In the genomic region with DNA sequence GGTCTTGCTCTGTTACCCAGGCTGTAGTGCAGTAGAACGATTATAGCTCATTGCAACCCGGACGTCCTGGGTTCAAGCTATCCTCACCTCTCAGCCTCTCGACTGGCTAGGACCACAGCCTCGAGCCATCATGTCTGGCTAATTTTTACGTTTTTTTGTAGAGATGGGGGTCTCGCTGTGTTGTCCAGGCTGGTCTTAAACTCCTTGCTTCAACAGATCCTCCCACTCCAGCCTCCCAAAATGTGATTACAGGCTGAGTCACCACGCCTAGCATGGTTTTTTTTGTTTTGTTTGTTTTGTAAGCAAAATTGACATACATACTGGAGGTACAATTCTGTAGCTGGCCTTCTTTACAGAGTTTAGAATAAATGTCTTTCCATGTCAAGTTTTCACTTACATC, we compare ENCODE assay signal across 12 cellular contexts. TPM values are rescaled to one million over a fixed set of nuclear protein-coding genes. Genes with fewer than 3 reads are reported as not detected.
A peak's percentile ranks its signal among the peaks of the same experiment; 100 is the strongest.
DNase-seq lines count a peak whose midpoint lies in the region; ATAC-seq and TF ChIP-seq lines count a peak whose summit lies in the region.
"Had no signal": no experiment of that assay in that cellular context is flagged by ENCODE, and none has a peak within 500 bp of the region (broad histone marks: within the 10 kb centered on the region; RNA-seq: fewer than 3 reads in every experiment).

No MANE protein-coding gene starts in this region.

- H3K9me2 ChIP-seq in hepatocyte (replicated peaks; ENCODE audit: insufficient read depth) = no peaks in the 10 kb centered on the region

- CTCF ChIA-PET in activated CD4-positive, alpha-beta T cell treated with anti-CD3 and anti-CD28 coated beads, Interleukin-2, amount 10 ng/mL, durations not matched to agents 7 days and 5 days (lab: Charles Lee) = interaction anchor here (0.5 to 5.7 kb wide), 13 partner anchors 13 to 467 kb away, joined by 3 to 31 read pairs (median 6); a partner anchor contains a TSS

- H3K4me1 ChIP-seq in hepatocyte (ENCODE audit: insufficient read depth) = peaks cover 5% of the 10 kb centered on the region

- TF ChIP-seq CTCF in hepatocyte (IDR thresholded peaks at IDR 0.05; ENCODE audit: poor library complexity) = no peak

- no peaks in the 10 kb centered on the region for H3K9me3 ChIP-seq in T-helper 17 cell (ENCODE audit: control insufficient read depth, low read length, poor library complexity, severe bottlenecking)
- H3K9me3 ChIP-seq in hepatocyte (ENCODE audit: low read depth) = no peaks in the 10 kb centered on the region
- H3K9me3 ChIP-seq: body of pancreas had no signal

- 94% methylated on average over 8 of the region's 8 CpGs for WGBS in hepatocyte (ENCODE audit: low lambda C conversion rate, missing lambda C conversion rate)

- ATAC-seq in T-helper 17 cell (no peak), HG03139 (IDR thresholded peaks at IDR 0.05; ENCODE audit: unreplicated experiment) (no peak)
- ATAC-seq in stimulated activated effector memory CD8-positive, alpha-beta T cell treated with anti-CD3 and anti-CD28 coated beads, Interleukin-12 subunit alpha, Interleukin-12 subunit beta, amount 100 ng/mL, for 72 hours = no peak

- H3K9me3 Mint-ChIP-seq in activated CD4-positive, alpha-beta T cell treated with anti-CD3 and anti-CD28 coated beads, Interleukin-2, amount 10 ng/mL, durations not matched to agents 7 days and 5 days = no peaks in the 10 kb centered on the region
- no peaks in the 10 kb centered on the region for H3K9me3 Mint-ChIP-seq in stimulated activated effector memory CD8-positive, alpha-beta T cell treated with anti-CD3 and anti-CD28 coated beads, Interleukin-12 subunit alpha, Interleukin-12 subunit beta, amount 100 ng/mL, for 72 hours

- H3K4me1 Mint-ChIP-seq in activated CD4-positive, alpha-beta T cell treated with anti-CD3 and anti-CD28 coated beads, Interleukin-2, amount 10 ng/mL, durations not matched to agents 7 days and 5 days = peaks cover 23% of the 10 kb centered on the region
- peaks cover 20% of the 10 kb centered on the region for H3K4me1 Mint-ChIP-seq in T-helper 17 cell
- peaks cover 22% of the 10 kb centered on the region for H3K4me1 Mint-ChIP-seq in stimulated activated effector memory CD8-positive, alpha-beta T cell treated with anti-CD3 and anti-CD28 coated beads, Interleukin-12 subunit alpha, Interleukin-12 subunit beta, amount 100 ng/mL, for 72 hours

- no peak overlapping the region for H2AFZ ChIP-seq in hepatocyte

- H3K27ac ChIP-seq in hepatocyte = no peak overlapping the region

- no peaks in the 10 kb centered on the region for H3K27me3 ChIP-seq in hepatocyte
- H3K27me3 ChIP-seq: body of pancreas had no signal

- H3K36me3 Mint-ChIP-seq in activated CD4-positive, alpha-beta T cell treated with anti-CD3 and anti-CD28 coated beads, Interleukin-2, amount 10 ng/mL, durations not matched to agents 7 days and 5 days (ENCODE audit: low read depth) = peaks cover 11% of the 10 kb centered on the region
- H3K36me3 Mint-ChIP-seq in T-helper 17 cell (ENCODE audit: low read depth) = peaks cover 3% of the 10 kb centered on the region
- H3K36me3 Mint-ChIP-seq in stimulated activated effector memory CD8-positive, alpha-beta T cell treated with anti-CD3 and anti-CD28 coated beads, Interleukin-12 subunit alpha, Interleukin-12 subunit beta, amount 100 ng/mL, for 72 hours = peaks cover 29% of the 10 kb centered on the region

- POLR2A ChIA-PET in activated CD4-positive, alpha-beta T cell treated with anti-CD3 and anti-CD28 coated beads, Interleukin-2, amount 10 ng/mL, durations not matched to agents 7 days and 5 days (lab: Charles Lee) = no interaction called here

- no peak overlapping the region for H3K4me3 ChIP-seq in hepatocyte

- peak overlapping the region; percentile 84 for H3K4me2 ChIP-seq in hepatocyte

- no peak for DNase-seq in activated CD4-positive, alpha-beta T cell treated with anti-CD3 and anti-CD28 coated beads, Interleukin-2, amount 10 ng/mL, durations not matched to agents 7 days and 5 days
- no peak for DNase-seq in activated CD4-positive, alpha-beta T cell treated with anti-CD3 and anti-CD28 coated beads for 48 hours
- no peak for DNase-seq in T-helper 17 cell
- no peak for DNase-seq in hepatocyte (ENCODE audit: low spot score)
- no peak for DNase-seq in stimulated activated effector memory CD8-positive, alpha-beta T cell treated with anti-CD3 and anti-CD28 coated beads, Interleukin-12 subunit alpha, Interleukin-12 subunit beta, amount 100 ng/mL, for 72 hours (ENCODE audit: low spot score in 2 of 2)
- no peak for DNase-seq in DMS 273 (lab: John Stamatoyannopoulos, UW; ENCODE audit: unreplicated experiment)
- no peak for DNase-seq in NCI-H1694 (lab: John Stamatoyannopoulos, UW)
- DNase-seq: body of pancreas, left ventricle myocardium superior, SIG-M5 had no signal

- no peaks in the 10 kb centered on the region for H3K27me3 Mint-ChIP-seq in activated CD4-positive, alpha-beta T cell treated with anti-CD3 and anti-CD28 coated beads, Interleukin-2, amount 10 ng/mL, durations not matched to agents 7 days and 5 days
- no peaks in the 10 kb centered on the region for H3K27me3 Mint-ChIP-seq in T-helper 17 cell

- H3K27ac Mint-ChIP-seq in activated CD4-positive, alpha-beta T cell treated with anti-CD3 and anti-CD28 coated beads, Interleukin-2, amount 10 ng/mL, durations not matched to agents 7 days and 5 days = peak overlapping the region; percentile 100
- H3K27ac Mint-ChIP-seq in T-helper 17 cell = peak overlapping the region; percentile 100
- peak overlapping the region; percentile 99 for H3K27ac Mint-ChIP-seq in stimulated activated effector memory CD8-positive, alpha-beta T cell treated with anti-CD3 and anti-CD28 coated beads, Interleukin-12 subunit alpha, Interleukin-12 subunit beta, amount 100 ng/mL, for 72 hours

- H3K79me2 ChIP-seq in hepatocyte = peaks cover 16% of the 10 kb centered on the region

- no peaks in the 10 kb centered on the region for H3K36me3 ChIP-seq in hepatocyte (replicated peaks; ENCODE audit: insufficient read depth, low read depth)

- H4K20me1 ChIP-seq in hepatocyte (ENCODE audit: insufficient read depth, poor library complexity, severe bottlenecking) = no peaks in the 10 kb centered on the region

- peak overlapping the region; percentile 99 for H3K4me3 Mint-ChIP-seq in activated CD4-positive, alpha-beta T cell treated with anti-CD3 and anti-CD28 coated beads, Interleukin-2, amount 10 ng/mL, durations not matched to agents 7 days and 5 days
- H3K4me3 Mint-ChIP-seq in T-helper 17 cell = peak overlapping the region; percentile 79
- peak overlapping the region; percentile 100 for H3K4me3 Mint-ChIP-seq in stimulated activated effector memory CD8-positive, alpha-beta T cell treated with anti-CD3 and anti-CD28 coated beads, Interleukin-12 subunit alpha, Interleukin-12 subunit beta, amount 100 ng/mL, for 72 hours

RNA-seq across cellular contexts. Expression of a gene that starts 1.0 kb away (rescaled TPM):
- 100 to 1,000 TPM; 113 to 120 TPM for total RNA-seq in activated CD4-positive, alpha-beta T cell treated with anti-CD3 and anti-CD28 coated beads, Interleukin-2, amount 10 ng/mL, durations not matched to agents 7 days and 5 days
- total RNA-seq in T-helper 17 cell (10 to 100 TPM; 78.2 to 79.1 TPM), hepatocyte (45.4 and 57.9 TPM in 2 replicates)
- 157 and 168 TPM in 2 replicates for polyA plus RNA-seq in hepatocyte

RNA-seq across cellular contexts. Expression of a gene that starts 17.7 kb away (rescaled TPM):
- under 1 TPM in 1 of 2 experiments, not detected in 1; 0.27 TPM for total RNA-seq in activated CD4-positive, alpha-beta T cell treated with anti-CD3 and anti-CD28 coated beads, Interleukin-2, amount 10 ng/mL, durations not matched to agents 7 days and 5 days
- total RNA-seq in T-helper 17 cell = under 1 TPM; 0.20 to 0.29 TPM
- total RNA-seq in hepatocyte = 16.2 and 16.4 TPM in 2 replicates
- polyA plus RNA-seq in hepatocyte = 8.3 and 10.7 TPM in 2 replicates

RNA-seq across cellular contexts. Expression of a gene that starts 42.5 kb away (rescaled TPM):
- not detected for total RNA-seq in activated CD4-positive, alpha-beta T cell treated with anti-CD3 and anti-CD28 coated beads, Interleukin-2, amount 10 ng/mL, durations not matched to agents 7 days and 5 days
- not detected for total RNA-seq in T-helper 17 cell
- 8.8 and 9.6 TPM in 2 replicates for total RNA-seq in hepatocyte
- polyA plus RNA-seq in hepatocyte = 9.4 and 11.1 TPM in 2 replicates
- total RNA-seq: HT-29, left ventricle myocardium superior had no signal

Comparison
In these comparisons a context has a peak if more than half of its experiments do, and no peak if none do; other contexts are left out.
1. RNA of a gene that starts 17.7 kb away (total RNA-seq): 16.2 to 16.4 TPM in hepatocyte; 0.20 to 0.29 TPM in T-helper 17 cell and 0.27 TPM in activated CD4-positive, alpha-beta T cell treated with anti-CD3 and anti-CD28 coated beads, Interleukin-2, amount 10 ng/mL, durations not matched to agents 7 days and 5 days; every median in the first group is over 10 times any median in the second.
2. Peak in every context shown above with its lines, with median percentiles within 50 percentile points of each other: H3K27ac Mint-ChIP-seq and H3K4me3 Mint-ChIP-seq.